ENCODE assay signal across 1 cellular context in genomic region chr18:8333961-8334360, GRCh38.
TF ChIP-seq lines count a peak whose summit lies in the region.

No MANE protein-coding gene starts in this region.

TF ChIP-seq in GM23338, 12 proteins besides CTCF, POLR2A, EP300 and RAD21 (continued from another document):
- TF ChIP-seq REST (IDR thresholded peaks at IDR 0.05; ENCODE audit: unreplicated experiment) (no peak), ZNF331 (CRISPR knock-in tag; IDR thresholded peaks at IDR 0.05; ENCODE audit: low read depth) (no peak), JUNB (IDR thresholded peaks at IDR 0.05; ENCODE audit: unreplicated experiment) (no peak), ZNF462 (CRISPR knock-in tag; IDR thresholded peaks at IDR 0.05) (no peak), POLR2AphosphoS5 (IDR thresholded peaks at IDR 0.05; ENCODE audit: low read depth) (no peak), EZH2 (IDR thresholded peaks at IDR 0.05; ENCODE audit: low read depth, unreplicated experiment) (no peak), CREB1 (CRISPR knock-in tag; IDR thresholded peaks at IDR 0.05; ENCODE audit: low read depth) (no peak), ZNF114 (CRISPR knock-in tag; IDR thresholded peaks at IDR 0.05) (no peak), STAT1 (IDR thresholded peaks at IDR 0.05; ENCODE audit: unreplicated experiment) (no peak), EZH2phosphoT487 (IDR thresholded peaks at IDR 0.05; ENCODE audit: unreplicated experiment) (no peak)
